ENCODE assay signal across 25 cellular contexts in genomic region chr1:33183306-33183705, GRCh38. TPM values are rescaled to one million over a fixed set of nuclear protein-coding genes. Genes with fewer than 3 reads are reported as not detected.
DNase-seq lines count a peak whose midpoint lies in the region; ATAC-seq and TF ChIP-seq lines count a peak whose summit lies in the region.
"Had no signal": no experiment of that assay in that cellular context is flagged by ENCODE, and none has a peak within 500 bp of the region (broad histone marks: within the 10 kb centered on the region; RNA-seq: fewer than 3 reads in every experiment).

No MANE protein-coding gene starts in this region.

- peaks cover 0 to 4% (median 0%) of the 10 kb centered on the region in 4 donors for H3K36me3 ChIP-seq in esophagus muscularis mucosa
- H3K36me3 ChIP-seq: ascending aorta, pancreas had no signal

- intact Hi-C loops in activated CD4-positive, alpha-beta T cell treated with anti-CD3 and anti-CD28 coated beads, Interleukin-2, amount 10 ng/mL, durations not matched to agents 24 days and 14 days (cut with micrococcal nuclease), result loop anchor here (5.0 kb wide), 1 partner anchor 169 kb away; no protein-coding TSS in a partner anchor
- intact Hi-C loops in esophagus muscularis mucosa (cut with DNase I), result loop anchor here (5.0 kb wide), 1 partner anchor 56 kb away; no protein-coding TSS in a partner anchor

- H3K4me3 Mint-ChIP-seq in activated CD4-positive, alpha-beta T cell treated with anti-CD3 and anti-CD28 coated beads, Interleukin-2, amount 10 ng/mL, durations not matched to agents 24 days and 14 days, result peak overlapping the region; percentile 39
- peak overlapping the region; percentile 87 for H3K4me3 Mint-ChIP-seq in natural killer cell treated with Interleukin-12 subunit alpha and Interleukin-12 subunit beta and Interleukin-15 and Interleukin-18, amount 100 ng/mL, for 72 hours
- H3K4me3 Mint-ChIP-seq: dendritic cell treated with granulocyte-macrophage colony-stimulating factor and Interleukin-4, amounts not matched to agents 40 ng/mL and 50 ng/mL, for 4 days had no signal

- TF ChIP-seq POLR2A in esophagus muscularis mucosa (IDR thresholded peaks at IDR 0.05; ENCODE audit: low read depth), result no peak

- no peak for TF ChIP-seq EP300 in esophagus muscularis mucosa (IDR thresholded peaks at IDR 0.05)

- H3K4me3 ChIP-seq in esophagus muscularis mucosa, result no peak overlapping the region
- H3K4me3 ChIP-seq: A549, GM12878, pancreas, SJCRH30 had no signal

- H3K27me3 ChIP-seq in esophagus muscularis mucosa, result no peaks in the 10 kb centered on the region
- H3K27me3 ChIP-seq: ascending aorta, pancreas, SJCRH30 had no signal

- no peak overlapping the region for H3K27ac Mint-ChIP-seq in activated CD4-positive, alpha-beta T cell treated with anti-CD3 and anti-CD28 coated beads, Interleukin-2, amount 10 ng/mL, durations not matched to agents 24 days and 14 days
- H3K27ac Mint-ChIP-seq in natural killer cell treated with Interleukin-12 subunit alpha and Interleukin-12 subunit beta and Interleukin-15 and Interleukin-18, amount 100 ng/mL, for 72 hours, result peak overlapping the region; percentile 42 to 45
- H3K27ac Mint-ChIP-seq: dendritic cell treated with granulocyte-macrophage colony-stimulating factor and Interleukin-4, amounts not matched to agents 40 ng/mL and 50 ng/mL, for 4 days; stimulated activated memory B cell treated with anti-CD40 and anti-IgM and Interleukin-4, amounts not matched to agents 10 μg/mL and 1 μg/mL and 100 μg/mL, for 72 hours; T-helper 17 cell had no signal

- H3K27ac ChIP-seq in esophagus muscularis mucosa (replicated peaks in 1 of 4), result no peak overlapping the region
- H3K27ac ChIP-seq: A549, ascending aorta, pancreas had no signal

- H3K4me1 ChIP-seq in esophagus muscularis mucosa, result peaks cover 11 to 28% (median 26%) of the 10 kb centered on the region in 4 donors
- H3K4me1 ChIP-seq: pancreas had no signal

- in situ Hi-C loops in GM13976 (cut with MboI; ENCODE audit: low sequenced_read_pairs, unreplicated experiment), result no loop called here

- no peaks in the 10 kb centered on the region for H3K9me3 ChIP-seq in esophagus muscularis mucosa
- H3K9me3 ChIP-seq: A549, ascending aorta, pancreas, SJCRH30 had no signal

- 93% methylated on average over 2 of the region's 2 CpGs for WGBS in esophagus muscularis mucosa

- H3K36me3 Mint-ChIP-seq in activated CD4-positive, alpha-beta T cell treated with anti-CD3 and anti-CD28 coated beads, Interleukin-2, amount 10 ng/mL, durations not matched to agents 24 days and 14 days (ENCODE audit: low read depth), result no peaks in the 10 kb centered on the region
- no peaks in the 10 kb centered on the region for H3K36me3 Mint-ChIP-seq in natural killer cell treated with Interleukin-12 subunit alpha and Interleukin-12 subunit beta and Interleukin-15 and Interleukin-18, amount 100 ng/mL, for 72 hours
- H3K36me3 Mint-ChIP-seq: stimulated activated memory B cell treated with anti-CD40 and anti-IgM and Interleukin-4, amounts not matched to agents 10 μg/mL and 1 μg/mL and 100 μg/mL, for 72 hours had no signal

- peak; percentile 0 for TF ChIP-seq CTCF in GM12873 (IDR thresholded peaks at IDR 0.05; ENCODE audit: insufficient read depth, low read depth, low read length, missing control alignments)
- TF ChIP-seq CTCF in esophagus muscularis mucosa (IDR thresholded peaks at IDR 0.05), result no peak
- TF ChIP-seq CTCF in GM13976 (IDR thresholded peaks at IDR 0.05; ENCODE audit: borderline replicate concordance, control extremely low read depth, extremely low read depth, insufficient read depth, missing control alignments), result no peak

- H3K27me3 Mint-ChIP-seq in activated CD4-positive, alpha-beta T cell treated with anti-CD3 and anti-CD28 coated beads, Interleukin-2, amount 10 ng/mL, durations not matched to agents 24 days and 14 days, result peaks cover 37% of the 10 kb centered on the region
- H3K27me3 Mint-ChIP-seq in natural killer cell treated with Interleukin-12 subunit alpha and Interleukin-12 subunit beta and Interleukin-15 and Interleukin-18, amount 100 ng/mL, for 72 hours, result peaks cover 15 to 18% of the 10 kb centered on the region in 2 donors

- ATAC-seq in natural killer cell treated with Interleukin-12 subunit alpha and Interleukin-12 subunit beta and Interleukin-15 and Interleukin-18, amount 100 ng/mL, for 72 hours, result peak in 1 of 2 donors; percentile 4
- ATAC-seq: A549; GM12878; HCT116; pancreas; stimulated activated memory B cell treated with anti-CD40 and anti-IgM and Interleukin-4, amounts not matched to agents 10 μg/mL and 1 μg/mL and 100 μg/mL, for 72 hours; T-helper 17 cell had no signal

- DNase-seq in activated CD4-positive, alpha-beta T cell treated with anti-CD3 and anti-CD28 coated beads, Interleukin-2, amount 10 ng/mL, durations not matched to agents 24 days and 14 days, result no peak
- no peak for DNase-seq in activated CD4-positive, alpha-beta T cell treated with anti-CD3 and anti-CD28 coated beads for 48 hours
- peak; percentile 31 for DNase-seq in esophagus muscularis mucosa (ENCODE audit: extremely low spot score)
- DNase-seq in natural killer cell treated with Interleukin-12 subunit alpha and Interleukin-12 subunit beta and Interleukin-15 and Interleukin-18, amount 100 ng/mL, for 72 hours (ENCODE audit: low spot score), result no peak
- no peak for DNase-seq in GM13976 (ENCODE audit: low spot score)
- DNase-seq in DMS114 treated with DMSO at 0.1 percent for 48 hours (lab: John Stamatoyannopoulos, UW; ENCODE audit: unreplicated experiment), result no peak
- no peak for DNase-seq in UCSD-AML1 (lab: John Stamatoyannopoulos, UW; ENCODE audit: unreplicated experiment)
- DNase-seq: activated naive CD4-positive, alpha-beta T cell; caudate nucleus; DND-41; Kasumi-1; mammary epithelial cell; MV-4-11; right cardiac atrium; stimulated activated CD4-positive, alpha-beta T cell treated with anti-CD3 and anti-CD28 coated beads, Interleukin-4, amount 100 ng/mL, for 1 hour; T-helper 17 cell had no signal

- H3K9me3 Mint-ChIP-seq in activated CD4-positive, alpha-beta T cell treated with anti-CD3 and anti-CD28 coated beads, Interleukin-2, amount 10 ng/mL, durations not matched to agents 24 days and 14 days, result no peaks in the 10 kb centered on the region
- no peaks in the 10 kb centered on the region for H3K9me3 Mint-ChIP-seq in natural killer cell treated with Interleukin-12 subunit alpha and Interleukin-12 subunit beta and Interleukin-15 and Interleukin-18, amount 100 ng/mL, for 72 hours
- H3K9me3 Mint-ChIP-seq: dendritic cell treated with granulocyte-macrophage colony-stimulating factor and Interleukin-4, amounts not matched to agents 40 ng/mL and 50 ng/mL, for 4 days; stimulated activated memory B cell treated with anti-CD40 and anti-IgM and Interleukin-4, amounts not matched to agents 10 μg/mL and 1 μg/mL and 100 μg/mL, for 72 hours had no signal

- H3K4me1 Mint-ChIP-seq in activated CD4-positive, alpha-beta T cell treated with anti-CD3 and anti-CD28 coated beads, Interleukin-2, amount 10 ng/mL, durations not matched to agents 24 days and 14 days, result peaks cover 24% of the 10 kb centered on the region
- H3K4me1 Mint-ChIP-seq in natural killer cell treated with Interleukin-12 subunit alpha and Interleukin-12 subunit beta and Interleukin-15 and Interleukin-18, amount 100 ng/mL, for 72 hours (ENCODE audit: low read depth in 2 of 2), result peaks cover 32 to 33% of the 10 kb centered on the region in 2 donors

RNA-seq across cellular contexts. Expression of gene TRIM62, which starts 1.5 kb away (rescaled TPM):
- 3.1 and 3.2 TPM in 2 replicates for total RNA-seq in activated CD4-positive, alpha-beta T cell treated with anti-CD3 and anti-CD28 coated beads, Interleukin-2, amount 10 ng/mL, durations not matched to agents 24 days and 14 days
- total RNA-seq in esophagus muscularis mucosa, result 1 to 10 TPM; 5.0 to 9.3 (median 7.8) TPM
- 10 to 100 TPM in 1 of 2 donors, 1 to 10 TPM in 1; 8.7 to 15.0 TPM for total RNA-seq in natural killer cell treated with Interleukin-12 subunit alpha and Interleukin-12 subunit beta and Interleukin-15 and Interleukin-18, amount 100 ng/mL, for 72 hours
